Comparison of ENCODE assay signal across 1 cellular context in genomic region chr4:42710329-42710728, GRCh38.
TF ChIP-seq lines count a peak whose summit lies in the region.

No MANE protein-coding gene starts in this region.

TF ChIP-seq in GM23338, 12 proteins besides CTCF, POLR2A, EP300 and RAD21 (continued from another document):
- no peak for TF ChIP-seq ZNF462 (CRISPR knock-in tag; IDR thresholded peaks at IDR 0.05)
- no peak for TF ChIP-seq ZNF114 (CRISPR knock-in tag; IDR thresholded peaks at IDR 0.05)
- no peak for TF ChIP-seq REST (IDR thresholded peaks at IDR 0.05; ENCODE audit: unreplicated experiment)
- no peak for TF ChIP-seq EZH2phosphoT487 (IDR thresholded peaks at IDR 0.05; ENCODE audit: unreplicated experiment)
- TF ChIP-seq ETS1 (IDR thresholded peaks at IDR 0.05) = no peak
- no peak for TF ChIP-seq ZNF331 (CRISPR knock-in tag; IDR thresholded peaks at IDR 0.05; ENCODE audit: low read depth)
- TF ChIP-seq EZH2 (IDR thresholded peaks at IDR 0.05; ENCODE audit: low read depth, unreplicated experiment) = no peak
- TF ChIP-seq POLR2AphosphoS5 (IDR thresholded peaks at IDR 0.05; ENCODE audit: low read depth) = no peak
- no peak for TF ChIP-seq CREB1 (CRISPR knock-in tag; IDR thresholded peaks at IDR 0.05; ENCODE audit: low read depth)
